In the genomic region with DNA sequence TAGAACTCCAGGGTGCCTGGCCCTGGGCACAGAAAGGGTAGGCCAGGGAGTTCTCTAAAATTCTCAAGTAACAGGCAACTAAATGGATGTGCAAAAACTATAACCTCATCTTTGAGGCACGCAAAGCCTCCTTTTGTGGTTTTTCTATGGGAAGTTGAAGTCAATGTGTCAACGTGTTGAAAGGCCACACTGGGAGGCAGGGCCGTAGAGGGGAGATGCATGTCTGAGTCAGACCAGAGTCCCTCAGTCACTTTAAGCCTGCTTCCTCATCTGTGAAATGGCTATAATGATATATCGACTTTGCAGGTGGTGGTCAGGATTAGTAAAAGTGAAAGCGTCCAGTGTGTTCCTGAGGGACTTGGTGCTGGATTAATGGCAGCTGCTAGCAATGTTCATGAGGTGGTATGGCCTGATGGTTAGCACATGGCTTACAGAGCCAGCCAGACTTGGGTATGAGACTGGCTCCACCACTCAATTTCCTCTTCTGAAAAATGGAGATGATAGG, we compare ENCODE assay signal across 9 cellular contexts. TPM values are rescaled to one million over a fixed set of nuclear protein-coding genes. Genes with fewer than 3 reads are reported as not detected.
DNase-seq lines count a peak whose midpoint lies in the region; FAIRE-seq and TF ChIP-seq lines count a peak whose summit lies in the region.
"Had no signal": no experiment of that assay in that cellular context is flagged by ENCODE, and none has a peak within 500 bp of the region (broad histone marks: within the 10 kb centered on the region; RNA-seq: fewer than 3 reads in every experiment).

No MANE protein-coding gene starts in this region.

- DNase-seq in AG04450 (ENCODE audit: low read depth, low spot score) (peak; percentile 11), GM19239 (ENCODE audit: insufficient read length, low spot score) (peak; percentile 38), HL-60 (ENCODE audit: low read depth in 1 of 2, low spot score in 1 of 2) (peak; percentile 75 to 97), adipocyte (ENCODE audit: low read depth) (peak; percentile 11), esophagus squamous epithelium (lab: John Stamatoyannopoulos, UW) (no peak), left ventricle myocardium inferior (no peak)
- no peak for DNase-seq in activated effector memory CD4-positive, alpha-beta T cell treated with anti-CD3 and anti-CD28 coated beads, Interleukin-2, amount 50 U/mL, for 16 hours
- no peak for DNase-seq in activated naive CD4-positive, alpha-beta T cell treated with Interleukin-2 at 50 U/mL for 16 hours

- peak; percentile 99 for FAIRE-seq in GM19239 (lab: Jason Lieb, UNC)

- no peak overlapping the region for H3K9ac ChIP-seq in adipocyte (ENCODE audit: low read length)

- CTCF ChIA-PET in AG04450 (lab: Charles Lee): interaction anchor here (1.7 to 1.8 kb wide), 2 partner anchors 25 to 35 kb away, joined by 5 to 6 read pairs; no protein-coding TSS in a partner anchor

- peaks cover 3% of the 10 kb centered on the region for H3K4me1 ChIP-seq in adipocyte (ENCODE audit: control insufficient read depth, insufficient read depth, low read length)
- peaks cover 0 to 35% (median 6%) of the 10 kb centered on the region in 3 donors for H3K4me1 ChIP-seq in esophagus squamous epithelium
- no peaks in the 10 kb centered on the region for H3K4me1 ChIP-seq in left ventricle myocardium inferior

- POLR2A ChIA-PET in AG04450 (lab: Yijun Ruan, JAX): no interaction called here

- intact Hi-C loops in esophagus squamous epithelium (cut with DNase I) (no loop called here), left ventricle myocardium inferior (cut with micrococcal nuclease) (no loop called here)

- TF ChIP-seq CTCF in AG04450 (IDR thresholded peaks at IDR 0.05; ENCODE audit: low read depth, low read length): no peak
- TF ChIP-seq CTCF in HL-60 (IDR thresholded peaks at IDR 0.05; ENCODE audit: insufficient read depth, low read length): no peak
- TF ChIP-seq CTCF in esophagus squamous epithelium (IDR thresholded peaks at IDR 0.05): no peak
- TF ChIP-seq CTCF in left ventricle myocardium inferior (IDR thresholded peaks at IDR 0.05; ENCODE audit: borderline replicate concordance): no peak

- WGBS in esophagus squamous epithelium, 2 donors: 41 to 59% methylated on average over 5 of the region's 5 CpGs

- H3K36me3 ChIP-seq in adipocyte (ENCODE audit: control insufficient read depth, insufficient read depth, low read length, severe bottlenecking): no peaks in the 10 kb centered on the region
- no peaks in the 10 kb centered on the region for H3K36me3 ChIP-seq in esophagus squamous epithelium
- no peaks in the 10 kb centered on the region for H3K36me3 ChIP-seq in left ventricle myocardium inferior

- H3K4me3 ChIP-seq in AG04450 (ENCODE audit: low read depth, low read length) (no peak overlapping the region), HL-60 (replicated peaks; ENCODE audit: insufficient read depth, low read length) (no peak overlapping the region), adipocyte (ENCODE audit: low read length) (no peak overlapping the region), esophagus squamous epithelium (no peak overlapping the region), left ventricle myocardium inferior (no peak overlapping the region)

- no peak for TF ChIP-seq POLR2A in esophagus squamous epithelium (IDR thresholded peaks at IDR 0.05)

- H3K9me3 ChIP-seq in AG04450 (ENCODE audit: control insufficient read depth, insufficient read depth, low read length): no peaks in the 10 kb centered on the region
- no peaks in the 10 kb centered on the region for H3K9me3 ChIP-seq in adipocyte (ENCODE audit: control insufficient read depth, low read length)
- H3K9me3 ChIP-seq in esophagus squamous epithelium: no peaks in the 10 kb centered on the region
- no peaks in the 10 kb centered on the region for H3K9me3 ChIP-seq in left ventricle myocardium inferior (replicated peaks)

- peaks cover 32% of the 10 kb centered on the region for H3K27me3 ChIP-seq in AG04450 (ENCODE audit: control insufficient read depth, insufficient read depth, low read length)
- H3K27me3 ChIP-seq in HL-60 (ENCODE audit: insufficient read depth, poor library complexity, severe bottlenecking): no peaks in the 10 kb centered on the region
- H3K27me3 ChIP-seq in adipocyte (replicated peaks; ENCODE audit: control insufficient read depth, insufficient read depth, low read length): peaks cover 32% of the 10 kb centered on the region
- H3K27me3 ChIP-seq in esophagus squamous epithelium: no peaks in the 10 kb centered on the region
- no peaks in the 10 kb centered on the region for H3K27me3 ChIP-seq in left ventricle myocardium inferior (ENCODE audit: low read depth)

- H3K27ac ChIP-seq in AG04450 (ENCODE audit: low read depth, low read length) (no peak overlapping the region), HL-60 (replicated peaks) (peak overlapping the region; percentile 87), esophagus squamous epithelium (no peak overlapping the region), left ventricle myocardium inferior (replicated peaks) (no peak overlapping the region)

RNA-seq across cellular contexts. Expression of a gene that starts 17.0 kb away (rescaled TPM):
- polyA plus RNA-seq in AG04450 (2011; rRNA removed): not detected in 2 replicates
- polyA minus RNA-seq in AG04450 (2011; rRNA and poly(A)+ RNA removed): not detected in 2 replicates
- total RNA-seq in esophagus squamous epithelium (10 to 100 TPM in 3 of 4 donors, 1 to 10 TPM in 1; 6.7 to 36.1 (median 15.6) TPM), left ventricle myocardium inferior (not detected)
- total RNA-seq: pulmonary artery endothelial cell had no signal

RNA-seq across cellular contexts. Expression of a gene that starts 28.9 kb away (rescaled TPM):
- polyA plus RNA-seq in AG04450 (2011; rRNA removed): not detected in 2 replicates
- polyA minus RNA-seq in AG04450 (2011; rRNA and poly(A)+ RNA removed): not detected in 2 replicates
- not detected for total RNA-seq in esophagus squamous epithelium
- not detected for total RNA-seq in left ventricle myocardium inferior
- total RNA-seq: pulmonary artery endothelial cell had no signal

RNA-seq across cellular contexts. Expression of a gene that starts 52.3 kb away (rescaled TPM):
- not detected in 2 replicates for polyA plus RNA-seq in AG04450 (2011; rRNA removed)
- polyA minus RNA-seq in AG04450 (2011; rRNA and poly(A)+ RNA removed): not detected in 2 replicates
- total RNA-seq in esophagus squamous epithelium (under 1 TPM in 1 of 4 donors, not detected in 3; 0.97 TPM), left ventricle myocardium inferior (not detected)
- total RNA-seq: pulmonary artery endothelial cell had no signal

Comparison
In these comparisons a context has a peak if more than half of its experiments do, and no peak if none do; other contexts are left out.
1. DNase-seq: peak in AG04450 (single experiment), GM19239 (single experiment), HL-60 (2 of 2) and adipocyte (single experiment); none in activated effector memory CD4-positive, alpha-beta T cell treated with anti-CD3 and anti-CD28 coated beads, Interleukin-2, amount 50 U/mL, for 16 hours (single experiment), activated naive CD4-positive, alpha-beta T cell treated with Interleukin-2 at 50 U/mL for 16 hours (single experiment), esophagus squamous epithelium (single experiment) and left ventricle myocardium inferior (single experiment).